In the genomic region with DNA sequence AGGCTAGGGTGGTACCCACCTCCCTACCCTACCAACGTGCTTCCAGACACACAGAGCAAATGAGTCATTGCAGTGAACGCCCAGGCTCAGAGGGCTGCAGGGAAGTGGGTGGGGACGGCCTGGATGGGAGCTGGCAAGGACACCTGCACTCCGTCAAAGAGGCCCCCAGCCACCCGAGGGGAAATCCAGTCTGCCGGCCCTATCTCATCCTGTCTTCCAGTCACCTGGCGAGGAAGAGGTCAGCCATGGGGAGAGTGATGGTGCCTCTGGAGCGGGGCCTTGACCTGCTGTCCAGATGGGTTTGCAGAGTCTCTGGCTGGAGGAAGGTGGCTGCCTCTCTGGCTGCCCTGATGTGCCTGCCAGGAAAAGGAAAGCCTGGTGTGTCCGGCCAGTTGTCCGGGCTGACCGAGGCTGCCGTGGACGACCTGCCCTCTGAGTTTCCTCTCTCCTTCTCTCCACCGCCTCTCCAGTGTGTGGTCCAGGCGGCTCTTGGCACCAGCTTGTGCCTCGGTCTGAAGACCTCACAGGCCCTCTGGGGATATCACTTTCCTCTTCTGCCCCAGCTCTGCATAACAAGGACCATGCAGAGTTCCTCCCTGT, we compare ENCODE assay signal across 16 cellular contexts.
DNase-seq lines count a peak whose midpoint lies in the region; ATAC-seq, FAIRE-seq and TF ChIP-seq lines count a peak whose summit lies in the region.
"Had no signal": no experiment of that assay in that cellular context is flagged by ENCODE, and none has a peak within 500 bp of the region (broad histone marks: within the 10 kb centered on the region; RNA-seq: fewer than 3 reads in every experiment).

No MANE protein-coding gene starts in this region.

- H2BK12ac ChIP-seq in mesenchymal stem cell (ENCODE audit: low read length in 2 of 2) = peak overlapping the region; percentile 29 to 33

- no peak overlapping the region for H3K4me2 ChIP-seq in endothelial cell of umbilical vein (ENCODE audit: insufficient read depth, low read length)
- no peak overlapping the region for H3K4me2 ChIP-seq in mesenchymal stem cell (ENCODE audit: low read length, poor library complexity, severe bottlenecking)

- no peaks in the 10 kb centered on the region for H3K9me3 Mint-ChIP-seq in immature natural killer cell

- peaks cover 4 to 9% of the 10 kb centered on the region in 2 donors for H3K4me1 Mint-ChIP-seq in immature natural killer cell

- peak overlapping the region; percentile 70 for H2AFZ ChIP-seq in endothelial cell of umbilical vein (ENCODE audit: low read depth, low read length)
- H2AFZ ChIP-seq in mesenchymal stem cell (ENCODE audit: low read depth, low read length) = no peak overlapping the region

- H4K91ac ChIP-seq in mesenchymal stem cell (ENCODE audit: low read length) = no peak overlapping the region

- no peak overlapping the region for H3K27ac Mint-ChIP-seq in immature natural killer cell

- POLR2A ChIA-PET in endothelial cell of umbilical vein (lab: Charles Lee) = no interaction called here

- peaks cover under 1 to 11% (median 4%) of the 10 kb centered on the region in 3 donors for H3K27me3 Mint-ChIP-seq in immature natural killer cell (ENCODE audit: low read depth in 3 of 3)

- WGBS in heart left ventricle, 4 donors = 48 to 69% (median 58%) methylated on average over 11 to 16 of the region's 16 CpGs
- 89% methylated on average over 16 of the region's 16 CpGs for WGBS in mesenchymal stem cell

- H2BK15ac ChIP-seq in mesenchymal stem cell (ENCODE audit: low read depth, poor library complexity, severe bottlenecking) = peak overlapping the region; percentile 15

- H2BK120ac ChIP-seq in mesenchymal stem cell (ENCODE audit: low read depth, low read length) = no peak overlapping the region

- dilution Hi-C loops in endothelial cell of umbilical vein (cut with MboI; ENCODE audit: extremely low pct_ligation_motif_present, low sequenced_read_pairs) = no loop called here

- peaks cover 0 to 21% (median 6%) of the 10 kb centered on the region in 12 donors for H3K4me1 ChIP-seq in heart left ventricle
- H3K4me1 ChIP-seq in left ventricle myocardium inferior = peaks cover 20% of the 10 kb centered on the region
- H3K4me1 ChIP-seq in endothelial cell of umbilical vein (ENCODE audit: control insufficient read depth, extremely low read depth, insufficient read depth, low read length) = peaks cover 27% of the 10 kb centered on the region
- H3K4me1 ChIP-seq in mesenchymal stem cell (ENCODE audit: control insufficient read depth, insufficient read depth, low read depth, low read length) = peaks cover 2% of the 10 kb centered on the region

- no peak overlapping the region for H2AK5ac ChIP-seq in mesenchymal stem cell (ENCODE audit: low read length, severe bottlenecking)

- H3K4ac ChIP-seq in mesenchymal stem cell (ENCODE audit: low read depth in 1 of 2, low read length in 2 of 2) = no peak overlapping the region

- intact Hi-C loops in heart left ventricle (cut with DNase I) = no loop called here
- intact Hi-C loops in left ventricle myocardium inferior (cut with micrococcal nuclease) = no loop called here
- intact Hi-C loops in endothelial cell of umbilical vein (cut with micrococcal nuclease) = loop anchor here (1.0 kb wide), 1 partner anchor 43 kb away; no protein-coding TSS in a partner anchor

- no peak overlapping the region for H3K4me3 Mint-ChIP-seq in immature natural killer cell

- H3K18ac ChIP-seq in mesenchymal stem cell (ENCODE audit: low read depth in 1 of 2, low read length in 2 of 2) = peak overlapping the region in 1 of 2 experiments; percentile 49

- no TSS peak for BruUV-seq in endothelial cell of umbilical vein (replicated peaks; lab: Mats Ljungman, UMichigan)

- no peaks in the 10 kb centered on the region for H3K36me3 ChIP-seq in heart left ventricle
- H3K36me3 ChIP-seq in left ventricle myocardium inferior = no peaks in the 10 kb centered on the region
- H3K36me3 ChIP-seq in endothelial cell of umbilical vein (ENCODE audit: control insufficient read depth in 2 of 2, extremely low read depth in 1 of 2, insufficient read depth in 2 of 2, low read length in 2 of 2) = no peaks in the 10 kb centered on the region
- no peaks in the 10 kb centered on the region for H3K36me3 ChIP-seq in mesenchymal stem cell (ENCODE audit: control insufficient read depth in 1 of 2, insufficient read depth in 2 of 2, low read depth in 1 of 2, low read length in 2 of 2)
- H3K36me3 ChIP-seq in H7 (replicated peaks; ENCODE audit: control insufficient read depth, insufficient read depth, low read length) = no peaks in the 10 kb centered on the region
- H3K36me3 ChIP-seq: SJSA1 had no signal

- ATAC-seq in heart left ventricle (peak; percentile 34 to 65 (median 55)), HG03442 (IDR thresholded peaks at IDR 0.05; ENCODE audit: unreplicated experiment) (no peak)
- ATAC-seq: K562 had no signal

- H3K27me3 ChIP-seq in heart left ventricle = no peaks in the 10 kb centered on the region
- no peaks in the 10 kb centered on the region for H3K27me3 ChIP-seq in left ventricle myocardium inferior (ENCODE audit: low read depth)
- H3K27me3 ChIP-seq in endothelial cell of umbilical vein (ENCODE audit: control insufficient read depth in 2 of 2, insufficient read depth in 2 of 2, low read length in 2 of 2) = no peaks in the 10 kb centered on the region
- H3K27me3 ChIP-seq in mesenchymal stem cell (ENCODE audit: control insufficient read depth in 1 of 2, insufficient read depth in 1 of 2, low read length in 2 of 2) = no peaks in the 10 kb centered on the region
- no peaks in the 10 kb centered on the region for H3K27me3 ChIP-seq in H7 (ENCODE audit: control insufficient read depth, insufficient read depth, low read length)
- H3K27me3 ChIP-seq: dorsolateral prefrontal cortex, SJSA1 had no signal

- H3K79me2 ChIP-seq in endothelial cell of umbilical vein (ENCODE audit: control insufficient read depth, insufficient read depth, low read length) = no peaks in the 10 kb centered on the region

- H3K14ac ChIP-seq in mesenchymal stem cell (ENCODE audit: low read length in 2 of 2) = peak overlapping the region in 1 of 2 experiments; percentile 76

- H3K27ac ChIP-seq in heart left ventricle = peak overlapping the region in 2 of 12 donors; percentile 24 to 29
- H3K27ac ChIP-seq in left ventricle myocardium inferior (replicated peaks) = no peak overlapping the region
- H3K27ac ChIP-seq in endothelial cell of umbilical vein (ENCODE audit: insufficient read depth, low read depth, low read length) = no peak overlapping the region
- H3K27ac ChIP-seq in mesenchymal stem cell (ENCODE audit: low read length, poor library complexity, severe bottlenecking) = no peak overlapping the region
- H3K27ac ChIP-seq: dorsolateral prefrontal cortex, SJSA1 had no signal

- H3K9me3 ChIP-seq in heart left ventricle (no peaks in the 10 kb centered on the region), left ventricle myocardium inferior (replicated peaks) (no peaks in the 10 kb centered on the region), endothelial cell of umbilical vein (replicated peaks; ENCODE audit: control insufficient read depth, insufficient read depth, low read length) (no peaks in the 10 kb centered on the region), mesenchymal stem cell (ENCODE audit: control insufficient read depth, low read length) (no peaks in the 10 kb centered on the region)
- H3K9me3 ChIP-seq: SJSA1 had no signal

- no peaks in the 10 kb centered on the region for H3K36me3 Mint-ChIP-seq in immature natural killer cell

- TF ChIP-seq CTCF in heart left ventricle (IDR thresholded peaks at IDR 0.05) = no peak
- no peak for TF ChIP-seq CTCF in left ventricle myocardium inferior (IDR thresholded peaks at IDR 0.05; ENCODE audit: borderline replicate concordance)
- no peak for TF ChIP-seq CTCF in endothelial cell of umbilical vein (IDR thresholded peaks at IDR 0.05; ENCODE audit: extremely low read depth in 1 of 2, insufficient read depth in 1 of 2, low read depth in 1 of 2, low read length in 2 of 2)

- no peak for FAIRE-seq in endothelial cell of umbilical vein (lab: Jason Lieb, UNC)
- FAIRE-seq: G401.6, K562 had no signal

- no peaks in the 10 kb centered on the region for H3K79me1 ChIP-seq in mesenchymal stem cell (replicated peaks; ENCODE audit: low read length, poor library complexity, severe bottlenecking)

- TF ChIP-seq POLR2A in heart left ventricle (IDR thresholded peaks at IDR 0.05) (no peak), endothelial cell of umbilical vein (IDR thresholded peaks at IDR 0.05; ENCODE audit: low read depth, low read length) (peak; percentile 37)

- DNase-seq in heart left ventricle = peak in 3 of 5 donors; percentile 13 to 64 (median 48)
- DNase-seq in left ventricle myocardium inferior = no peak
- peak; percentile 77 for DNase-seq in endothelial cell of umbilical vein (ENCODE audit: low read depth, low spot score)
- DNase-seq in mesenchymal stem cell = no peak
- DNase-seq in NCI-H1092 treated with DMSO at 0.1 percent for 48 hours (lab: John Stamatoyannopoulos, UW) = no peak
- no peak for DNase-seq in immature natural killer cell
- DNase-seq in H7 = no peak
- DNase-seq: activated CD4-positive, alpha-beta T cell treated with anti-CD3 and anti-CD28 coated beads for 4 hours; activated naive CD4-positive, alpha-beta T cell; dorsolateral prefrontal cortex; hypothalamus; NCI-H2227 treated with DMSO at 0.1 percent for 48 hours had no signal

- H3K23ac ChIP-seq in mesenchymal stem cell (ENCODE audit: low read length in 2 of 2) = no peak overlapping the region

- CTCF ChIA-PET in endothelial cell of umbilical vein (lab: Charles Lee) = interaction anchor here (0.8 to 2.0 kb wide), 4 partner anchors 9 to 151 kb away, joined by 3 to 5 read pairs (median 3); no protein-coding TSS in a partner anchor

- no peak overlapping the region for H3K9ac ChIP-seq in endothelial cell of umbilical vein (replicated peaks; ENCODE audit: extremely low read depth, insufficient read depth, low read length)
- no peak overlapping the region for H3K9ac ChIP-seq in mesenchymal stem cell (ENCODE audit: low read length)

- H3K9me1 ChIP-seq in endothelial cell of umbilical vein (replicated peaks; ENCODE audit: control insufficient read depth, extremely low read depth, insufficient read depth, low read length) = no peaks in the 10 kb centered on the region

- H3K4me3 ChIP-seq in heart left ventricle (no peak overlapping the region), left ventricle myocardium inferior (no peak overlapping the region), endothelial cell of umbilical vein (replicated peaks in 1 of 3; ENCODE audit: insufficient read depth in 1 of 3, low read depth in 1 of 3, low read length in 3 of 3) (no peak overlapping the region), mesenchymal stem cell (ENCODE audit: insufficient read depth in 1 of 2, low read depth in 1 of 2, low read length in 2 of 2) (peak overlapping the region in 1 of 2 experiments; percentile 0), H7 (ENCODE audit: insufficient read depth, low read depth, low read length) (no peak overlapping the region)
- H3K4me3 ChIP-seq: dorsolateral prefrontal cortex, K562, SJSA1 had no signal

- H4K8ac ChIP-seq in mesenchymal stem cell (ENCODE audit: low read length) = peak overlapping the region; percentile 21

- no peak overlapping the region for H2BK5ac ChIP-seq in mesenchymal stem cell (ENCODE audit: low read depth, low read length, poor library complexity, severe bottlenecking)

- H4K20me1 ChIP-seq in endothelial cell of umbilical vein (replicated peaks; ENCODE audit: control insufficient read depth, extremely low read depth, insufficient read depth, low read length) = no peaks in the 10 kb centered on the region

Comparison
In these comparisons a context has a peak if more than half of its experiments do, and no peak if none do; other contexts are left out.
1. DNase-seq: peak in heart left ventricle (3 of 5) and endothelial cell of umbilical vein (single experiment); none in left ventricle myocardium inferior (single experiment), mesenchymal stem cell (single experiment), NCI-H1092 treated with DMSO at 0.1 percent for 48 hours (single experiment), immature natural killer cell (0 of 3) and H7 (single experiment).